20 cellular contexts compared by ENCODE assay signal in genomic region chr10:77363197-77363596, GRCh38.
DNase-seq lines count a peak whose midpoint lies in the region.
"Had no signal": no experiment of that assay in that cellular context is flagged by ENCODE, and none has a peak within 500 bp of the region (broad histone marks: within the 10 kb centered on the region; RNA-seq: fewer than 3 reads in every experiment).

No MANE protein-coding gene starts in this region.

- H3K27ac ChIP-seq in mesenchymal stem cell (ENCODE audit: low read length, poor library complexity, severe bottlenecking): no peak overlapping the region
- H3K27ac ChIP-seq: BLaER1 had no signal

- no peak overlapping the region for H3K14ac ChIP-seq in mesenchymal stem cell (ENCODE audit: low read length in 2 of 2)

- no peak overlapping the region for H2BK12ac ChIP-seq in mesenchymal stem cell (ENCODE audit: low read length in 2 of 2)

- DNase-seq in DMS79 treated with DMSO at 0.1 percent for 48 hours (lab: John Stamatoyannopoulos, UW) (peak; percentile 16), DMS79 (lab: John Stamatoyannopoulos, UW) (no peak), mesenchymal stem cell (no peak), KG1 (lab: John Stamatoyannopoulos, UW) (no peak), NK-92 (lab: John Stamatoyannopoulos, UW; ENCODE audit: unreplicated experiment) (no peak)
- DNase-seq: 8988T; ACHN; BE2C; C1 segment of cervical spinal cord; CD4-positive, alpha-beta memory T cell; CD4-positive, CD25-positive, alpha-beta regulatory T cell; CD8-positive, alpha-beta memory T cell; COR-L47; DMS 273 treated with DMSO at 0.1 percent for 48 hours; DMS153; DMS53; DND-41; EL; GF-D8 had no signal

- H3K4me2 ChIP-seq in mesenchymal stem cell (ENCODE audit: low read length, poor library complexity, severe bottlenecking): no peak overlapping the region
- H3K4me2 ChIP-seq: BLaER1 had no signal

- H3K4me3 ChIP-seq in mesenchymal stem cell (ENCODE audit: insufficient read depth in 1 of 2, low read depth in 1 of 2, low read length in 2 of 2): no peak overlapping the region
- H3K4me3 ChIP-seq: BLaER1 had no signal

- peak overlapping the region; percentile 47 for H4K8ac ChIP-seq in mesenchymal stem cell (ENCODE audit: low read length)

- peaks cover 0 to 7% of the 10 kb centered on the region in 2 experiments for H3K36me3 ChIP-seq in mesenchymal stem cell (ENCODE audit: control insufficient read depth in 1 of 2, insufficient read depth in 2 of 2, low read depth in 1 of 2, low read length in 2 of 2)
- H3K36me3 ChIP-seq: BE2C, BLaER1 had no signal

- H2BK15ac ChIP-seq in mesenchymal stem cell (ENCODE audit: low read depth, poor library complexity, severe bottlenecking): no peak overlapping the region

- H2AFZ ChIP-seq in mesenchymal stem cell (ENCODE audit: low read depth, low read length): no peak overlapping the region

- H3K9me3 ChIP-seq in mesenchymal stem cell (ENCODE audit: control insufficient read depth, low read length): peaks cover 2% of the 10 kb centered on the region
- H3K9me3 ChIP-seq: BE2C had no signal

- no peaks in the 10 kb centered on the region for H3K27me3 ChIP-seq in mesenchymal stem cell (ENCODE audit: control insufficient read depth in 1 of 2, insufficient read depth in 1 of 2, low read length in 2 of 2)
- H3K27me3 ChIP-seq: BE2C, BLaER1 had no signal

- no peak overlapping the region for H3K4ac ChIP-seq in mesenchymal stem cell (ENCODE audit: low read depth in 1 of 2, low read length in 2 of 2)

- no peak overlapping the region for H4K91ac ChIP-seq in mesenchymal stem cell (ENCODE audit: low read length)

- H3K23ac ChIP-seq in mesenchymal stem cell (ENCODE audit: low read length in 2 of 2): peak overlapping the region in 1 of 2 experiments; percentile 54

- no peak overlapping the region for H2BK120ac ChIP-seq in mesenchymal stem cell (ENCODE audit: low read depth, low read length)

- H3K18ac ChIP-seq in mesenchymal stem cell (ENCODE audit: low read depth in 1 of 2, low read length in 2 of 2): peak overlapping the region in 1 of 2 experiments; percentile 37

- H2BK5ac ChIP-seq in mesenchymal stem cell (ENCODE audit: low read depth, low read length, poor library complexity, severe bottlenecking): no peak overlapping the region

- no peak overlapping the region for H2AK5ac ChIP-seq in mesenchymal stem cell (ENCODE audit: low read length, severe bottlenecking)

- H3K9ac ChIP-seq in mesenchymal stem cell (ENCODE audit: low read length): no peak overlapping the region
- H3K9ac ChIP-seq: BLaER1 had no signal

- H3K4me1 ChIP-seq in mesenchymal stem cell (ENCODE audit: control insufficient read depth, insufficient read depth, low read depth, low read length): peaks cover 8% of the 10 kb centered on the region
- H3K4me1 ChIP-seq: BLaER1 had no signal

- H3K79me1 ChIP-seq in mesenchymal stem cell (replicated peaks; ENCODE audit: low read length, poor library complexity, severe bottlenecking): peaks cover 13% of the 10 kb centered on the region
